Comparison of ENCODE assay signal across 20 cellular contexts in the genomic region with DNA sequence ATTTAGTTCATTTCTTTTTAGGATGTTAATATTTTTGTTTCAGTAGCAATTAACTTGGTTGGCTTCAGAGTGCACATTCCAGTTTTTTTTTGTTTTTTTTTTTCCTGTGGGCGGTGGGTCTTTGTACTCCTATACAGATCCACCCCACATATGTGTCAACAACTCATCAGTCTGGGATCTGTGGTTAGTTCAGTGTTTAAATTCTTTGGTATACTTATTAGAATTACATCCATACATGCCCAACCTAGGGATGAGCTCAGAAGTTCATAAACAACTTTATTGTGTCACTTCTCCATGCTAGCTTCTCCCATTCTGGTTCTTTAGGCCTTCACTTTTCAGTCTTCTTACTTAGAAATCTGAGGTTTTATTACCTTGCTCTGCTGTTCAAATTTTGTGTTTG. TPM values are rescaled to one million over a fixed set of nuclear protein-coding genes. Genes with fewer than 3 reads are reported as not detected.
A peak's percentile ranks its signal among the peaks of the same experiment; 100 is the strongest.
DNase-seq lines count a peak whose midpoint lies in the region; ATAC-seq and TF ChIP-seq lines count a peak whose summit lies in the region.
"Had no signal": no experiment of that assay in that cellular context is flagged by ENCODE, and none has a peak within 500 bp of the region (broad histone marks: within the 10 kb centered on the region; RNA-seq: fewer than 3 reads in every experiment).

No MANE protein-coding gene starts in this region.

- H3K79me2 ChIP-seq in GM23338 (replicated peaks; ENCODE audit: insufficient read depth): peaks cover 34% of the 10 kb centered on the region

- DNase-seq in AG04450 (ENCODE audit: low read depth, low spot score) (peak; percentile 38), GM23338 (ENCODE audit: low spot score) (no peak), chondrocyte (ENCODE audit: low spot score) (no peak), coronary artery (ENCODE audit: low spot score) (no peak), activated T-cell treated with anti-CD3 and anti-CD28 coated beads for 4 hours (no peak)
- DNase-seq in effector memory CD4-positive, alpha-beta T cell: no peak
- DNase-seq: ACHN; Caco-2; CD4-positive, CD25-positive, alpha-beta regulatory T cell; DMS153; H9; KBM-7; NCI-H1436 treated with DMSO at 0.1 percent for 48 hours; NCI-H2029 treated with DMSO at 0.1 percent for 48 hours; NCI-H2171 treated with DMSO at 0.1 percent for 48 hours; NCI-H446 treated with DMSO at 0.1 percent for 48 hours; NCI-H748 treated with DMSO at 0.1 percent for 48 hours; PC-3 had no signal

- H3K4me3 Mint-ChIP-seq in GM23338 (no peak overlapping the region), chondrocyte (ENCODE audit: unreplicated experiment) (no peak overlapping the region)
- H3K4me3 Mint-ChIP-seq: B cell; CD4-positive, CD25-positive, alpha-beta regulatory T cell; H9 had no signal

- H3K36me3 ChIP-seq in GM23338 (ENCODE audit: insufficient read depth): no peaks in the 10 kb centered on the region
- no peaks in the 10 kb centered on the region for H3K36me3 ChIP-seq in mucosa of rectum (ENCODE audit: control insufficient read depth in 2 of 2, insufficient read depth in 2 of 2, low read length in 2 of 2)
- no peaks in the 10 kb centered on the region for H3K36me3 ChIP-seq in effector memory CD4-positive, alpha-beta T cell (ENCODE audit: control insufficient read depth, insufficient read depth, low read length)

- H4K20me1 ChIP-seq in GM23338 (replicated peaks; ENCODE audit: insufficient read depth): no peaks in the 10 kb centered on the region

- H3K9me3 ChIP-seq in AG04450 (ENCODE audit: control insufficient read depth, insufficient read depth, low read length): no peaks in the 10 kb centered on the region
- no peaks in the 10 kb centered on the region for H3K9me3 ChIP-seq in mucosa of rectum (ENCODE audit: control insufficient read depth in 2 of 2, low read length in 2 of 2)
- H3K9me3 ChIP-seq in effector memory CD4-positive, alpha-beta T cell (ENCODE audit: control insufficient read depth, low read length): no peaks in the 10 kb centered on the region

- no peak overlapping the region for H3K4me2 ChIP-seq in GM23338

- ATAC-seq in GM23338: no peak
- ATAC-seq: PC-3 had no signal

- CTCF ChIA-PET in AG04450 (lab: Charles Lee): no interaction called here

- H2AFZ ChIP-seq in GM23338: no peak overlapping the region

- H3K27ac ChIP-seq in AG04450 (ENCODE audit: low read depth, low read length): peak overlapping the region; percentile 33
- 0 out of 2 replicates have a peak overlapping the region, but pooled peaks have one; percentile 34 for H3K27ac ChIP-seq in GM23338 (ENCODE audit: low read depth)
- peak overlapping the region; percentile 27 to 29 for H3K27ac ChIP-seq in mucosa of rectum (ENCODE audit: low read depth in 2 of 2, low read length in 2 of 2)
- H3K27ac ChIP-seq in effector memory CD4-positive, alpha-beta T cell (ENCODE audit: insufficient read depth, low read length, poor library complexity, severe bottlenecking): no peak overlapping the region
- no peak overlapping the region for H3K27ac ChIP-seq in coronary artery

- no peaks in the 10 kb centered on the region for H3K4me1 ChIP-seq in GM23338 (ENCODE audit: insufficient read depth)
- peaks cover 5 to 13% of the 10 kb centered on the region in 2 donors for H3K4me1 ChIP-seq in mucosa of rectum (ENCODE audit: control insufficient read depth in 2 of 2, insufficient read depth in 2 of 2, low read length in 2 of 2)
- no peaks in the 10 kb centered on the region for H3K4me1 ChIP-seq in effector memory CD4-positive, alpha-beta T cell (ENCODE audit: control insufficient read depth, insufficient read depth, low read length, poor library complexity, severe bottlenecking)
- H3K4me1 ChIP-seq: Caco-2 had no signal

- H3K27ac Mint-ChIP-seq in GM23338: no peak overlapping the region
- H3K27ac Mint-ChIP-seq in chondrocyte (ENCODE audit: unreplicated experiment): peak overlapping the region; percentile 62
- H3K27ac Mint-ChIP-seq: B cell; CD4-positive, CD25-positive, alpha-beta regulatory T cell had no signal

- no peak for TF ChIP-seq CTCF in AG04450 (IDR thresholded peaks at IDR 0.05; ENCODE audit: low read depth, low read length)
- no peak for TF ChIP-seq CTCF in GM23338 (conservative IDR thresholded peaks at IDR 0.05; ENCODE audit: low read depth in 2 of 2)
- no peak for TF ChIP-seq CTCF in chondrocyte (IDR thresholded peaks at IDR 0.05)
- TF ChIP-seq CTCF in coronary artery (IDR thresholded peaks at IDR 0.05): no peak

- H3K27me3 ChIP-seq in AG04450 (ENCODE audit: control insufficient read depth, insufficient read depth, low read length) (no peaks in the 10 kb centered on the region), GM23338 (ENCODE audit: insufficient read depth) (no peaks in the 10 kb centered on the region), mucosa of rectum (ENCODE audit: control insufficient read depth in 2 of 2, insufficient read depth in 2 of 2, low read length in 2 of 2) (no peaks in the 10 kb centered on the region)
- H3K27me3 ChIP-seq in effector memory CD4-positive, alpha-beta T cell (replicated peaks; ENCODE audit: control insufficient read depth, insufficient read depth, low read length, poor library complexity, severe bottlenecking): no peaks in the 10 kb centered on the region

- H3K36me3 Mint-ChIP-seq in GM23338 (ENCODE audit: low read depth): peaks cover 9% of the 10 kb centered on the region
- peaks cover 8% of the 10 kb centered on the region for H3K36me3 Mint-ChIP-seq in chondrocyte (ENCODE audit: low read depth)

- no peaks in the 10 kb centered on the region for H3F3A ChIP-seq in GM23338 (replicated peaks; ENCODE audit: low read depth)

- H3K9me2 ChIP-seq in GM23338 (ENCODE audit: insufficient read depth): no peaks in the 10 kb centered on the region

- H3K27me3 Mint-ChIP-seq in GM23338 (ENCODE audit: insufficient read depth, low read depth, poor library complexity) (no peaks in the 10 kb centered on the region), chondrocyte (ENCODE audit: low read depth) (no peaks in the 10 kb centered on the region)
- H3K27me3 Mint-ChIP-seq: B cell; CD4-positive, CD25-positive, alpha-beta regulatory T cell had no signal

- peaks cover 14% of the 10 kb centered on the region; the same call in 2 of the 3 replicates for H3K4me1 Mint-ChIP-seq in GM23338
- peaks cover 28% of the 10 kb centered on the region for H3K4me1 Mint-ChIP-seq in chondrocyte (ENCODE audit: low read depth)
- H3K4me1 Mint-ChIP-seq: B cell had no signal

- POLR2A ChIA-PET in AG04450 (lab: Yijun Ruan, JAX): interaction anchor here (1.3 kb wide), 1 partner anchor 51 kb away, joined by 3 read pairs; a partner anchor contains a TSS

- H3K4me3 ChIP-seq in AG04450 (ENCODE audit: low read depth, low read length) (no peak overlapping the region), GM23338 (no peak overlapping the region), mucosa of rectum (ENCODE audit: low read length in 2 of 2) (no peak overlapping the region), coronary artery (no peak overlapping the region)
- no peak overlapping the region for H3K4me3 ChIP-seq in effector memory CD4-positive, alpha-beta T cell (ENCODE audit: insufficient read depth, low read depth, low read length, poor library complexity, severe bottlenecking)

- H3K9me3 Mint-ChIP-seq in GM23338 (no peaks in the 10 kb centered on the region), chondrocyte (ENCODE audit: low read depth) (peaks cover 17% of the 10 kb centered on the region)

- H3K9ac ChIP-seq in mucosa of rectum (ENCODE audit: low read depth in 1 of 2, low read length in 2 of 2): no peak overlapping the region

TF ChIP-seq in GM23338, 12 proteins besides CTCF, POLR2A, EP300 and RAD21 (continues in another document):
- no peak for TF ChIP-seq CREB1 (CRISPR knock-in tag; IDR thresholded peaks at IDR 0.05; ENCODE audit: low read depth)
- no peak for TF ChIP-seq ZNF114 (CRISPR knock-in tag; IDR thresholded peaks at IDR 0.05)
- TF ChIP-seq STAT1 (IDR thresholded peaks at IDR 0.05; ENCODE audit: unreplicated experiment): no peak
- no peak for TF ChIP-seq NANOG (IDR thresholded peaks at IDR 0.05; ENCODE audit: borderline replicate concordance)

RNA-seq across cellular contexts. Expression of a gene that starts 50.9 kb away (rescaled TPM):
- 15.0 and 22.6 TPM in 2 replicates for polyA plus RNA-seq in AG04450 (2011; rRNA removed)
- polyA minus RNA-seq in AG04450 (2011; rRNA and poly(A)+ RNA removed): 20.9 and 44.4 TPM in 2 replicates
- total RNA-seq in GM23338 (2014; rRNA removed; shearing (Covaris generic)): 46.6 and 75.7 TPM in 2 replicates
- 35.3 and 41.9 TPM in 2 replicates for polyA plus RNA-seq in GM23338 (2016; fragmentation: Nextera tagmentation; extraction: Ambion mirVana)
- 14.8 to 25.5 TPM (median 15.1 TPM) in 3 replicates for total RNA-seq in chondrocyte

Comparison
In these comparisons a context has a peak if more than half of its experiments do, and no peak if none do; other contexts are left out.
1. H3K27ac ChIP-seq: peak in AG04450 (single experiment), GM23338 (single experiment) and mucosa of rectum (2 of 2); none in effector memory CD4-positive, alpha-beta T cell (single experiment) and coronary artery (0 of 2).